15 cellular contexts compared by ENCODE assay signal in the genomic region with DNA sequence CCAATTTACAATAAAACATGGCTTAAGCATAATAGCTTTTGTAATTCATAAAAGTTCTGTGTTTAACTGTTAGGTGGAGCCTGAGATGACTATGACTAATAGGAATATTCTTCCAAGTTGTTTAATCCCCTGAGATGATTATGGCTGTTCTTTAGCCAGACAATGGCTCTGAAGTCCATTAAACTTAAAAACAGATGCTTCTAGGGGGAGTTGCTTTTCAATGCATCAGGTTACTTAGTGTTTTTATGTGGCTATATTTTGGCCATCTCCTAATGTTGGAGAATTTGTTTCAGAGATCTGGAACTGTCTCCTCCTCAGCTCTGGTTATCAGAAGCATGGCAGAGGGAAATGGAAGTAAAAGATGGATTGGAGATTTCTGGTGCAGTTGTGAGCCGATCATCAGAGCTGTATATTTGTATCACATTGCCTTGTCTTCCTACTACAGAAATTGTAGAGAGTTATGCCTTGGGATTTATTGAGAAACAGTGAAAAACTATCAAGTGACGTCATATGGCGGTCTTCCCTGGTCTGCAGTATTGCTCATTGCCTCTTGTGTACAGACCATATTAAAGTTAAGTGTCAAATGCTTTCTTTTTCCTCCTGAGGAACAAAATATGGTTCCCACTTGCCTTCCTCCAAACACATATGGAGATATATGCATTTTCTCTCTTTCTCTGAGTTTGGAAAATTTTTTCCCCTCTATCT. TPM values are rescaled to one million over a fixed set of nuclear protein-coding genes. Genes with fewer than 3 reads are reported as not detected.
DNase-seq lines count a peak whose midpoint lies in the region; ATAC-seq and TF ChIP-seq lines count a peak whose summit lies in the region.
"Had no signal": no experiment of that assay in that cellular context is flagged by ENCODE, and none has a peak within 500 bp of the region (broad histone marks: within the 10 kb centered on the region; RNA-seq: fewer than 3 reads in every experiment).

No MANE protein-coding gene starts in this region.

- POLR2A ChIA-PET in T-cell (lab: Charles Lee), result no interaction called here

- no peaks in the 10 kb centered on the region for H3K4me1 Mint-ChIP-seq in stimulated activated memory B cell treated with anti-CD40 and anti-IgM and Interleukin-4, amounts not matched to agents 10 μg/mL and 1 μg/mL and 100 μg/mL, for 72 hours
- peaks cover 0 to 15% (median 0%) of the 10 kb centered on the region in 3 donors for H3K4me1 Mint-ChIP-seq in T-cell

- peaks cover 22% of the 10 kb centered on the region for H3K27me3 Mint-ChIP-seq in stimulated activated memory B cell treated with anti-CD40 and anti-IgM and Interleukin-4, amounts not matched to agents 10 μg/mL and 1 μg/mL and 100 μg/mL, for 72 hours
- peaks cover 29 to 48% of the 10 kb centered on the region in 2 donors for H3K27me3 Mint-ChIP-seq in T-cell

- ATAC-seq in omental fat pad (ENCODE audit: low FRiP score) (peak; percentile 51), T-cell (replicated peaks in 1 of 4) (no peak)
- ATAC-seq in stimulated activated memory B cell treated with anti-CD40 and anti-IgM and Interleukin-4, amounts not matched to agents 10 μg/mL and 1 μg/mL and 100 μg/mL, for 72 hours, result no peak

- H3K36me3 Mint-ChIP-seq in stimulated activated memory B cell treated with anti-CD40 and anti-IgM and Interleukin-4, amounts not matched to agents 10 μg/mL and 1 μg/mL and 100 μg/mL, for 72 hours, result no peaks in the 10 kb centered on the region
- no peaks in the 10 kb centered on the region for H3K36me3 Mint-ChIP-seq in T-cell

- CTCF ChIA-PET in T-cell (lab: Charles Lee), result interaction anchor here in 1 of 2 donors (1.5 kb wide), 1 partner anchor 8 kb away, joined by 3 read pairs; no protein-coding TSS in a partner anchor

- H3K4me3 Mint-ChIP-seq in stimulated activated memory B cell treated with anti-CD40 and anti-IgM and Interleukin-4, amounts not matched to agents 10 μg/mL and 1 μg/mL and 100 μg/mL, for 72 hours, result no peak overlapping the region
- H3K4me3 Mint-ChIP-seq in T-cell, result no peak overlapping the region

- no peak overlapping the region for H3K4me3 ChIP-seq in AG10803 (ENCODE audit: low read length)
- peak overlapping the region; percentile 34 for H3K4me3 ChIP-seq in fibroblast of mammary gland (ENCODE audit: control insufficient read depth, low read depth, low read length)
- H3K4me3 ChIP-seq: BLaER1, body of pancreas, thyroid gland had no signal

- TF ChIP-seq CTCF in AG10803 (conservative IDR thresholded peaks at IDR 0.05; ENCODE audit: low read length) (no peak), fibroblast of mammary gland (conservative IDR thresholded peaks at IDR 0.05; ENCODE audit: control insufficient read depth, insufficient read depth, low read depth, low read length) (no peak), omental fat pad (IDR thresholded peaks at IDR 0.05) (no peak), GM20000 (IDR thresholded peaks at IDR 0.05; ENCODE audit: extremely low read depth, missing control alignments) (no peak)

- peak; percentile 57 for DNase-seq in AG10803 (ENCODE audit: low read depth)
- DNase-seq in RPMI7951 (ENCODE audit: low read depth), result peak; percentile 14
- DNase-seq in fibroblast of mammary gland (ENCODE audit: low read depth), result peak; percentile 93
- no peak for DNase-seq in omental fat pad (ENCODE audit: low spot score)
- no peak for DNase-seq in NCI-H146 (lab: John Stamatoyannopoulos, UW)
- no peak for DNase-seq in GM20000 (ENCODE audit: low spot score)
- no peak for DNase-seq in T-cell
- DNase-seq: activated T-cell treated with anti-CD3 and anti-CD28 coated beads for 4 hours, body of pancreas, H7, NCI-H2171 treated with DMSO at 0.1 percent for 48 hours, thyroid gland, WERI-Rb-1 had no signal

- no peak overlapping the region for H3K27ac Mint-ChIP-seq in stimulated activated memory B cell treated with anti-CD40 and anti-IgM and Interleukin-4, amounts not matched to agents 10 μg/mL and 1 μg/mL and 100 μg/mL, for 72 hours
- H3K27ac Mint-ChIP-seq in T-cell, result no peak overlapping the region

- no peaks in the 10 kb centered on the region for H3K9me3 Mint-ChIP-seq in stimulated activated memory B cell treated with anti-CD40 and anti-IgM and Interleukin-4, amounts not matched to agents 10 μg/mL and 1 μg/mL and 100 μg/mL, for 72 hours
- no peaks in the 10 kb centered on the region for H3K9me3 Mint-ChIP-seq in T-cell

RNA-seq across cellular contexts. Expression of a gene that starts 29.7 kb away (rescaled TPM):
- 14.0 and 15.3 TPM in 2 replicates for total RNA-seq in RPMI7951 (2014; rRNA removed; shearing (Covaris generic))
- 100 to 1,000 TPM in 2 of 4 donors, 10 to 100 TPM in 2; 20.2 to 473 (median 149) TPM for total RNA-seq in omental fat pad
- under 1 TPM in 2 of 5 donors, not detected in 3; 0.25 to 0.82 TPM for total RNA-seq in T-cell

Comparison
In these comparisons a context has a peak if more than half of its experiments do, and no peak if none do; other contexts are left out.
1. DNase-seq: peak in AG10803 (single experiment), RPMI7951 (single experiment) and fibroblast of mammary gland (single experiment); none in omental fat pad (single experiment), NCI-H146 (single experiment), GM20000 (single experiment) and T-cell (0 of 34).